ENCODE assay signal across 1 cellular context in the genomic region with DNA sequence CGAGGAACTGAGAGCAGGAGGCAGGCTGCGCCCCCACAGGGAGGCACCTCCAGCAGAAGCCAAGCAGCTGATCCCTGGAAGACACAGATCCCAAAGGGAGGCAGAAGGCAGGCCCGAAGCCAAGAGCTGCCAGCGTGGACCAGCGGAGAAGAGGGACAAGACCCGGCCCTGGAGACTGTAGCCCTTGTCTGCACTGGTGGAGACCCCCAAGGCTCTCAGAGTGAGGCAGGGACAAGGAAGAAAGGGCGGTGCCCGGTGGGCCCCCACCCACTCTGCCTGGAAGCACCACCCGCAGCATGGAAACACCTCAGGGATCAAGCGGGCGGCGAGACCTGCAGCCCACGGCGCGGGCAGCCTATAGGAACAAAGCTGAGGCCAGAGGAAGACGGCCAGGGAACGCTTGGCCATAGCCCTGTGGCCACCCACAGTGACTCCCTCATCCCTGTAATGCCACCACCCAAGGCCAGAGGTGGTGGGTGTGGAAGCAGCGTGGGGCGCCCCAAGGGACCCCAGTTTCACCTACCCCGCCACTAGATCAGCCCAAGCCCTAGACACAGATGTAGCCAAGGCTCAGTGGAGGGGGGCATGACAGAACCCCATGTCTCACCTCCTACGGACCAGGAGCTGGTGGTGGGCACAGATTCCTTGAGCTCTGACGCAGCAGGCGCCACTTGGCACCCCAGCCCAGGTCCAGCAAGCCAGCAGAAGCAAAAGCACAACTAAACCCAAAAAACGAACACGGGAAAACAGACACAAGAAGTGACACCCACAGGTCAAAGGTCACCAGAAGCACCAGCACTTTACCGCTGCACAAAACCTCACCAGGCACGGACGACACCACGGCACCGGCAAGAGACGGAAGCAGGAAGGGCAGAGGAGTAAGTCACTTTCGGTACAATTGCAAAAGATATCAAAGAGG.
TF ChIP-seq lines count a peak whose summit lies in the region.

No MANE protein-coding gene starts in this region.

TF ChIP-seq in liver, 16 proteins besides CTCF, POLR2A, EP300 and RAD21:
- TF ChIP-seq HNF4A (conservative IDR thresholded peaks at IDR 0.05): peak in 1 of 2 donors; percentile 32
- peak; percentile 47 for TF ChIP-seq NR2F2 (IDR thresholded peaks at IDR 0.05)
- TF ChIP-seq HNF4G (IDR thresholded peaks at IDR 0.05): no peak
